In the genomic region with DNA sequence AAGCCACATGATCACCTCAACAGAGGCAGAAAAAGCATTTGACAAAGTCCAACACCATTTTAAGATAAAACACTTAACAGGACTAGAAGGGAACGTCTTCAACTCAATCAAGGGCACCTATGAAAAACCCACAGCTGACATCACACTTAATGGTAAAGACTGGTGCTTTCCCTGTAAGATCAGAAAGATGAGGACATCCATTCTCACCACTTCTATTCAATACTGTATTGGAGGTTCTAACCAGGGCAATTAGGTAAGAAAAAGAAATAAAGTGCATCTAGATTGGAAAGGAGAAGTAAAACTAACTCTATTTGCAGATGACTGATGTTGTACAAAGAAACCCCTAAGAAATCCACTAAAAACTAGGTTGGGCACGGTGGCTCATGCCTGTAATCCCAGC, we compare ENCODE assay signal across 16 cellular contexts.
"Had no signal": no experiment of that assay in that cellular context is flagged by ENCODE, and none has a peak within 500 bp of the region (broad histone marks: within the 10 kb centered on the region; RNA-seq: fewer than 3 reads in every experiment).

No MANE protein-coding gene starts in this region.

- H3K27me3 Mint-ChIP-seq: activated B cell treated with CpG ODN at 0.5 μM for 24 hours; activated CD4-positive, alpha-beta T cell treated with anti-CD3 and anti-CD28 coated beads, Interleukin-2, amount 10 ng/mL, durations not matched to agents 7 days and 5 days; dendritic cell treated with granulocyte-macrophage colony-stimulating factor and Interleukin-4, amounts not matched to agents 40 ng/mL and 50 ng/mL, for 4 days had no signal

- H3K27ac ChIP-seq: gastroesophageal sphincter, heart left ventricle, left lung, thoracic aorta, upper lobe of left lung had no signal

- H3K4me1 ChIP-seq: left lung, upper lobe of left lung had no signal

- H3K9me3 Mint-ChIP-seq: activated B cell treated with CpG ODN at 0.5 μM for 24 hours; activated CD4-positive, alpha-beta T cell treated with anti-CD3 and anti-CD28 coated beads, Interleukin-2, amount 10 ng/mL, durations not matched to agents 7 days and 5 days; activated T-cell treated with anti-CD3 and anti-CD28 coated beads, Interleukin-2, amount 50 U/mL, for 72 hours; dendritic cell treated with granulocyte-macrophage colony-stimulating factor and Interleukin-4, amounts not matched to agents 40 ng/mL and 50 ng/mL, for 4 days; neural crest cell had no signal

- H3K27me3 ChIP-seq: gastroesophageal sphincter, heart left ventricle, left lung, upper lobe of left lung had no signal

- H3K4me3 ChIP-seq: gastroesophageal sphincter, heart left ventricle, left lung, thoracic aorta, upper lobe of left lung had no signal

- H3K27ac Mint-ChIP-seq: activated B cell treated with CpG ODN at 0.5 μM for 24 hours; activated CD4-positive, alpha-beta T cell treated with anti-CD3 and anti-CD28 coated beads, Interleukin-2, amount 10 ng/mL, durations not matched to agents 7 days and 5 days; activated CD8-positive, alpha-beta T cell treated with anti-CD3 and anti-CD28 coated beads, Interleukin-2, amount 10 ng/mL, durations not matched to agents 7 days and 5 days; activated T-cell treated with anti-CD3 and anti-CD28 coated beads, Interleukin-2, amount 50 U/mL, for 72 hours; dendritic cell treated with granulocyte-macrophage colony-stimulating factor and Interleukin-4, amounts not matched to agents 40 ng/mL and 50 ng/mL, for 4 days had no signal

- ATAC-seq: activated CD8-positive, alpha-beta T cell treated with anti-CD3 and anti-CD28 coated beads, Interleukin-2, amount 10 ng/mL, durations not matched to agents 7 days and 5 days; activated T-cell treated with anti-CD3 and anti-CD28 coated beads, Interleukin-2, amount 50 U/mL, for 72 hours; esophagus mucosa; gastroesophageal sphincter; heart left ventricle; left lung had no signal

- H3K4me1 Mint-ChIP-seq: neural crest cell had no signal

- H3K4me3 Mint-ChIP-seq: activated B cell treated with CpG ODN at 0.5 μM for 24 hours; activated CD4-positive, alpha-beta T cell treated with anti-CD3 and anti-CD28 coated beads, Interleukin-2, amount 10 ng/mL, durations not matched to agents 7 days and 5 days; activated CD8-positive, alpha-beta T cell treated with anti-CD3 and anti-CD28 coated beads, Interleukin-2, amount 10 ng/mL, durations not matched to agents 7 days and 5 days; activated T-cell treated with anti-CD3 and anti-CD28 coated beads, Interleukin-2, amount 50 U/mL, for 72 hours; dendritic cell treated with granulocyte-macrophage colony-stimulating factor and Interleukin-4, amounts not matched to agents 40 ng/mL and 50 ng/mL, for 4 days; neural crest cell had no signal

- DNase-seq: activated B cell treated with CpG ODN at 0.5 μM for 24 hours; activated CD4-positive, alpha-beta T cell treated with anti-CD3 and anti-CD28 coated beads, Interleukin-2, amount 10 ng/mL, durations not matched to agents 7 days and 5 days; activated CD8-positive, alpha-beta T cell treated with anti-CD3 and anti-CD28 coated beads, Interleukin-2, amount 10 ng/mL, durations not matched to agents 7 days and 5 days; activated naive CD4-positive, alpha-beta T cell treated with anti-CD3 and anti-CD28 coated beads, Interleukin-2, amount 50 U/mL, for 16 hours; activated T-cell treated with anti-CD3 and anti-CD28 coated beads, Interleukin-2, amount 50 U/mL, for 72 hours; amniotic stem cell; effector CD8-positive, alpha-beta T cell; left lung; stimulated activated CD4-positive, alpha-beta T cell treated with anti-CD3 and anti-CD28 coated beads, Interleukin-2, amount 100 ng/mL, for 24 hours; upper lobe of left lung had no signal
